7 cellular contexts compared by ENCODE assay signal in genomic region chr6:23180504-23181293, GRCh38.
A peak's percentile ranks its signal among the peaks of the same experiment; 100 is the strongest.
DNase-seq lines count a peak whose midpoint lies in the region; ATAC-seq and TF ChIP-seq lines count a peak whose summit lies in the region.

No MANE protein-coding gene starts in this region.

- peak; percentile 71 for DNase-seq in NCI-H1417 treated with DMSO at 0.1 percent for 48 hours (lab: John Stamatoyannopoulos, UW)
- DNase-seq in right cardiac atrium, result peak; percentile 63 to 79 (median 78)
- peak; percentile 8 for DNase-seq in transverse colon
- DNase-seq in Calu3, result no peak

- TF ChIP-seq POLR2A in transverse colon (IDR thresholded peaks at IDR 0.05), result no peak

- intact Hi-C loops in right cardiac atrium (cut with DNase I) (no loop called here), transverse colon (cut with DNase I; ENCODE audit: low total_unique reads) (no loop called here), Calu3 (cut with micrococcal nuclease; ENCODE audit: unreplicated experiment) (no loop called here)

- H3K9me3 ChIP-seq in right cardiac atrium (ENCODE audit: control insufficient read depth, low read length), result no peaks in the 10 kb centered on the region
- H3K9me3 ChIP-seq in transverse colon, result no peaks in the 10 kb centered on the region

- in situ Hi-C loops in transverse colon (cut with MboI; ENCODE audit: low pct_ligation_motif_present in 1 of 4, low pct_unique_long_range_greater_than_20kb in 1 of 4, low sequenced_read_pairs in 3 of 4), result no loop called here

- no peaks in the 10 kb centered on the region for H3K36me3 Mint-ChIP-seq in Calu3 (ENCODE audit: insufficient read depth, unreplicated experiment)

- BruUV-seq in Calu3 (replicated peaks; lab: Mats Ljungman, UMichigan), result no TSS peak

- no peak overlapping the region for H3K4me3 Mint-ChIP-seq in Calu3 (ENCODE audit: low read depth, unreplicated experiment)

- no peaks in the 10 kb centered on the region for H3K9me3 Mint-ChIP-seq in Calu3 (ENCODE audit: low read depth, unreplicated experiment)

- H3K27me3 Mint-ChIP-seq in Calu3 (ENCODE audit: unreplicated experiment), result no peaks in the 10 kb centered on the region

- no peak overlapping the region for H3K27ac Mint-ChIP-seq in Calu3 (ENCODE audit: unreplicated experiment)

- no peaks in the 10 kb centered on the region for H3K36me3 ChIP-seq in transverse colon

- H3K4me3 ChIP-seq in right cardiac atrium (ENCODE audit: low read length), result no peak overlapping the region
- no peak overlapping the region for H3K4me3 ChIP-seq in transverse colon

- TF ChIP-seq EP300 in transverse colon (IDR thresholded peaks at IDR 0.05; ENCODE audit: low read depth), result no peak

- no peak for TF ChIP-seq CTCF in VCaP (conservative IDR thresholded peaks at IDR 0.05)
- no peak for TF ChIP-seq CTCF in transverse colon (IDR thresholded peaks at IDR 0.05)
- TF ChIP-seq CTCF in Calu3 (IDR thresholded peaks at IDR 0.05; ENCODE audit: unreplicated experiment), result no peak

- peak; percentile 89 to 91 for ATAC-seq in right cardiac atrium
- no peak for ATAC-seq in HG03175 (IDR thresholded peaks at IDR 0.05; ENCODE audit: unreplicated experiment)
- no peak for ATAC-seq in HG03159 (IDR thresholded peaks at IDR 0.05; ENCODE audit: unreplicated experiment)

- H3K4me1 ChIP-seq in right cardiac atrium (ENCODE audit: control insufficient read depth, insufficient read depth, low read length) (no peaks in the 10 kb centered on the region), transverse colon (no peaks in the 10 kb centered on the region)

- H3K4me1 Mint-ChIP-seq in Calu3 (ENCODE audit: low read depth, unreplicated experiment), result no peaks in the 10 kb centered on the region

- 47% methylated on average over 12 of the region's 12 CpGs for WGBS in right cardiac atrium
- 53 to 76% methylated on average over 6 to 12 of the region's 12 CpGs for WGBS in transverse colon (ENCODE audit: low coverage in 1 of 2), 2 donors

- CTCF ChIA-PET in Calu3 (lab: Charles Lee), result no interaction called here

- H3K27me3 ChIP-seq in right cardiac atrium (ENCODE audit: control insufficient read depth, insufficient read depth) (no peaks in the 10 kb centered on the region), transverse colon (no peaks in the 10 kb centered on the region)

- H3K27ac ChIP-seq in VCaP (peak overlapping the region; percentile 2; the same call in 1 of the 2 replicates), right cardiac atrium (ENCODE audit: low read length) (peak overlapping the region; percentile 54), transverse colon (no peak overlapping the region)

Comparison
In these comparisons a context has a peak if more than half of its experiments do, and no peak if none do; other contexts are left out.
1. H3K27ac ChIP-seq: peak in VCaP (single experiment) and right cardiac atrium (single experiment); none in transverse colon (0 of 4).
2. ATAC-seq: peak in right cardiac atrium (2 of 2); none in HG03175 (single experiment) and HG03159 (single experiment).